ENCODE assay signal across 8 cellular contexts in genomic region chr1:108200627-108201106, GRCh38. TPM values are rescaled to one million over a fixed set of nuclear protein-coding genes. Genes with fewer than 3 reads are reported as not detected.
DNase-seq lines count a peak whose midpoint lies in the region; ATAC-seq lines count a peak whose summit lies in the region.

No MANE protein-coding gene starts in this region.

- no peaks in the 10 kb centered on the region for H3K4me1 ChIP-seq in thymus (ENCODE audit: control insufficient read depth, insufficient read depth, low read length)

- H3K27me3 Mint-ChIP-seq in naive B cell, result no peaks in the 10 kb centered on the region

- peak overlapping the region; percentile 86 to 96 (median 92) for H3K4me3 Mint-ChIP-seq in naive B cell

- peaks cover 0 to 9% (median 0%) of the 10 kb centered on the region in 7 donors for H3K9me3 Mint-ChIP-seq in naive B cell

- H3K27ac ChIP-seq in thymus (ENCODE audit: low read depth), result peak overlapping the region; percentile 81

- H3K4me1 Mint-ChIP-seq in naive B cell, result peaks cover 31 to 45% (median 33%) of the 10 kb centered on the region in 3 donors

- ATAC-seq in HG03108 (IDR thresholded peaks at IDR 0.05; ENCODE audit: unreplicated experiment) (peak; percentile 10), naive B cell (ENCODE audit: low read depth in 2 of 2) (peak; percentile 57 to 65)

- H3K4me3 ChIP-seq in thymus (ENCODE audit: low read length), result peak overlapping the region; percentile 94

- H3K27ac Mint-ChIP-seq in naive B cell, result peak overlapping the region; percentile 31 to 91 (median 62)

- WGBS in thymus, result under 1% methylated on average over 11 of the region's 11 CpGs

- no peaks in the 10 kb centered on the region for H3K36me3 ChIP-seq in thymus (ENCODE audit: control insufficient read depth, insufficient read depth)

- no peaks in the 10 kb centered on the region for H3K27me3 ChIP-seq in thymus (ENCODE audit: control insufficient read depth, insufficient read depth)

- no peaks in the 10 kb centered on the region for H3K36me3 Mint-ChIP-seq in naive B cell

- DNase-seq in NOMO-1 (lab: John Stamatoyannopoulos, UW; ENCODE audit: unreplicated experiment in 2 of 2) (peak; percentile 24 to 44), NOMO-1 treated with dmso at 0.1 percent for 144 hours (lab: John Stamatoyannopoulos, UW; ENCODE audit: unreplicated experiment) (no peak), NCI-H82 (lab: John Stamatoyannopoulos, UW) (peak; percentile 96), activated T-helper 1 cell treated with Interleukin-2 at 50 U/mL for 16 hours (ENCODE audit: low read depth) (peak; percentile 16), fibroblast of gingiva (ENCODE audit: low read depth) (peak; percentile 75), naive B cell (peak; percentile 51)

- no peaks in the 10 kb centered on the region for H3K9me3 ChIP-seq in thymus (ENCODE audit: control insufficient read depth)

RNA-seq across cellular contexts. Expression of gene SLC25A24, which starts 0.5 kb away (rescaled TPM):
- polyA plus RNA-seq in naive B cell (ENCODE audit: low read depth in 6 of 6) (10 to 100 TPM; 21.5 to 25.9 (median 24.0) TPM), thymus (13.7 TPM)

RNA-seq across cellular contexts. Expression of gene NBPF4, which starts 43.2 kb away (rescaled TPM):
- polyA plus RNA-seq in naive B cell (ENCODE audit: low read depth in 6 of 6), result not detected
- 0.11 TPM for polyA plus RNA-seq in thymus
